In genomic region chr2:98731709-98732349, GRCh38 we compare ENCODE assay signal across 8 cellular contexts. TPM values are rescaled to one million over a fixed set of nuclear protein-coding genes. Genes with fewer than 3 reads are reported as not detected.
DNase-seq lines count a peak whose midpoint lies in the region; FAIRE-seq and TF ChIP-seq lines count a peak whose summit lies in the region.
"Had no signal": no experiment of that assay in that cellular context is flagged by ENCODE, and none has a peak within 500 bp of the region (broad histone marks: within the 10 kb centered on the region; RNA-seq: fewer than 3 reads in every experiment).

No MANE protein-coding gene starts in this region.

- no peaks in the 10 kb centered on the region for H3K36me3 ChIP-seq in HEK293 (ENCODE audit: control insufficient read depth in 2 of 2, insufficient read depth in 1 of 2, low read length in 2 of 2)
- no peaks in the 10 kb centered on the region for H3K36me3 ChIP-seq in small intestine (ENCODE audit: control insufficient read depth in 2 of 2, insufficient read depth in 2 of 2, low read length in 2 of 2)

- no peak for FAIRE-seq in small intestine (lab: Jason Lieb, UNC)
- FAIRE-seq: TTC549 had no signal

- no peak for DNase-seq in glutamatergic neuron
- peak; percentile 90 for DNase-seq in small intestine
- no peak for DNase-seq in HuH-7.5 (ENCODE audit: low spot score)
- no peak for DNase-seq in NCI-H2107 (lab: John Stamatoyannopoulos, UW)
- DNase-seq in putamen (ENCODE audit: low spot score), result no peak

- TF ChIP-seq CTCF in HEK293 (tag by site-specific recombination; IDR thresholded peaks at IDR 0.05), result no peak
- no peak for TF ChIP-seq CTCF in glutamatergic neuron (IDR thresholded peaks at IDR 0.05; ENCODE audit: partially characterized antibody, unreplicated experiment)

- H3K4me3 ChIP-seq in HEK293 (ENCODE audit: low read depth, low read length) (peak overlapping the region; percentile 65), small intestine (ENCODE audit: low read depth in 1 of 2, low read length in 2 of 2) (peak overlapping the region; percentile 92 to 93)

- H3K4me1 ChIP-seq in HEK293 (ENCODE audit: control insufficient read depth, insufficient read depth, low read length) (peaks cover 25% of the 10 kb centered on the region), small intestine (ENCODE audit: control insufficient read depth in 2 of 2, insufficient read depth in 1 of 2, low read depth in 1 of 2, low read length in 1 of 2) (peaks cover 7 to 14% of the 10 kb centered on the region in 2 donors)

- H3K9me3 Mint-ChIP-seq in T-helper 1 cell treated with Interleukin-12 subunit alpha and Interleukin-12 subunit beta and Interleukin-4 antibody, amounts not matched to agents 30 μg/mL and 1 μg/mL, for 36 hours, result peaks cover 6% of the 10 kb centered on the region
- H3K9me3 Mint-ChIP-seq in glutamatergic neuron (ENCODE audit: unreplicated experiment), result peaks cover 3% of the 10 kb centered on the region

- no peaks in the 10 kb centered on the region for H3K27me3 Mint-ChIP-seq in T-helper 1 cell treated with Interleukin-12 subunit alpha and Interleukin-12 subunit beta and Interleukin-4 antibody, amounts not matched to agents 30 μg/mL and 1 μg/mL, for 36 hours (ENCODE audit: low read depth)
- H3K27me3 Mint-ChIP-seq in glutamatergic neuron (ENCODE audit: unreplicated experiment), result peaks cover 8% of the 10 kb centered on the region

- POLR2A ChIA-PET in HEK293 (lab: Yijun Ruan, JAX), result no interaction called here

- H3K4me1 Mint-ChIP-seq in T-helper 1 cell treated with Interleukin-12 subunit alpha and Interleukin-12 subunit beta and Interleukin-4 antibody, amounts not matched to agents 30 μg/mL and 1 μg/mL, for 36 hours (ENCODE audit: low read depth), result peaks cover 63% of the 10 kb centered on the region
- H3K4me1 Mint-ChIP-seq in glutamatergic neuron (ENCODE audit: low read depth, unreplicated experiment), result peaks cover 16% of the 10 kb centered on the region

- H3K27ac ChIP-seq in HEK293 (ENCODE audit: extremely low read depth, low read depth, low read length) (peak overlapping the region; percentile 78; the same call in 1 of the 2 replicates), small intestine (ENCODE audit: low read depth in 1 of 2, low read length in 1 of 2) (peak overlapping the region; percentile 96 to 99)

- WGBS in small intestine, 3 donors, result 3 to 17% (median 8%) methylated on average over 13 of the region's 13 CpGs

- H3K27ac Mint-ChIP-seq in T-helper 1 cell treated with Interleukin-12 subunit alpha and Interleukin-12 subunit beta and Interleukin-4 antibody, amounts not matched to agents 30 μg/mL and 1 μg/mL, for 36 hours, result peak overlapping the region; percentile 95
- peak overlapping the region; percentile 79 for H3K27ac Mint-ChIP-seq in glutamatergic neuron (ENCODE audit: unreplicated experiment)

- CTCF ChIA-PET in HEK293 (lab: Yijun Ruan, JAX), result interaction anchor here (0.6 to 0.7 kb wide), 2 partner anchors 114 to 334 kb away, joined by 3 to 4 read pairs; no protein-coding TSS in a partner anchor

- peak overlapping the region; percentile 92 for H3K4me3 Mint-ChIP-seq in T-helper 1 cell treated with Interleukin-12 subunit alpha and Interleukin-12 subunit beta and Interleukin-4 antibody, amounts not matched to agents 30 μg/mL and 1 μg/mL, for 36 hours
- H3K4me3 Mint-ChIP-seq in glutamatergic neuron (ENCODE audit: unreplicated experiment), result peak overlapping the region; percentile 88

- no peaks in the 10 kb centered on the region for H3K27me3 ChIP-seq in small intestine (ENCODE audit: control insufficient read depth in 2 of 2, insufficient read depth in 2 of 2, low read length in 2 of 2)

- H3K36me3 Mint-ChIP-seq in T-helper 1 cell treated with Interleukin-12 subunit alpha and Interleukin-12 subunit beta and Interleukin-4 antibody, amounts not matched to agents 30 μg/mL and 1 μg/mL, for 36 hours (ENCODE audit: low read depth), result peaks cover 16% of the 10 kb centered on the region
- H3K36me3 Mint-ChIP-seq in glutamatergic neuron (ENCODE audit: unreplicated experiment), result peaks cover 6% of the 10 kb centered on the region

- H3K9me3 ChIP-seq in HEK293 (ENCODE audit: control insufficient read depth, insufficient read depth, low read depth, low read length) (no peaks in the 10 kb centered on the region), small intestine (ENCODE audit: control insufficient read depth, low read depth) (no peaks in the 10 kb centered on the region)

TF ChIP-seq in HEK293, 187 proteins besides CTCF, POLR2A, EP300 and RAD21:
- peak; percentile 59; the same call in 1 of the 2 replicates for TF ChIP-seq ZNF335 (tag by site-specific recombination; conservative IDR thresholded peaks at IDR 0.05)
- TF ChIP-seq ZBTB20 (tag by site-specific recombination; IDR thresholded peaks at IDR 0.05), result peak; percentile 57; the same call in 1 of the 2 replicates
- TF ChIP-seq SP3 (tag by site-specific recombination; IDR thresholded peaks at IDR 0.05), result 0 out of 2 replicates have a peak, but pooled peaks have one; percentile 22
- 0 out of 2 replicates have a peak, but pooled peaks have one; percentile 19 for TF ChIP-seq PRDM10 (tag by site-specific recombination; IDR thresholded peaks at IDR 0.05)
- no peak for TF ChIP-seq ZNF138 (tag by site-specific recombination; IDR thresholded peaks at IDR 0.05; ENCODE audit: borderline replicate concordance)
- TF ChIP-seq ZBTB8A (tag by site-specific recombination; IDR thresholded peaks at IDR 0.05), result peak; percentile 40; the same call in 1 of the 2 replicates
- TF ChIP-seq ZNF670 (tag by site-specific recombination; IDR thresholded peaks at IDR 0.05; ENCODE audit: low read depth), result no peak

RNA-seq across cellular contexts. Expression of gene MGAT4A, which starts 0.9 kb away (rescaled TPM):
- total RNA-seq in glutamatergic neuron (ENCODE audit: unreplicated experiment), result 35.8 TPM
- polyA plus RNA-seq in small intestine, result 10 to 100 TPM; 28.9 to 38.3 (median 35.8) TPM
